Comparison of ENCODE assay signal across 8 cellular contexts in the genomic region with DNA sequence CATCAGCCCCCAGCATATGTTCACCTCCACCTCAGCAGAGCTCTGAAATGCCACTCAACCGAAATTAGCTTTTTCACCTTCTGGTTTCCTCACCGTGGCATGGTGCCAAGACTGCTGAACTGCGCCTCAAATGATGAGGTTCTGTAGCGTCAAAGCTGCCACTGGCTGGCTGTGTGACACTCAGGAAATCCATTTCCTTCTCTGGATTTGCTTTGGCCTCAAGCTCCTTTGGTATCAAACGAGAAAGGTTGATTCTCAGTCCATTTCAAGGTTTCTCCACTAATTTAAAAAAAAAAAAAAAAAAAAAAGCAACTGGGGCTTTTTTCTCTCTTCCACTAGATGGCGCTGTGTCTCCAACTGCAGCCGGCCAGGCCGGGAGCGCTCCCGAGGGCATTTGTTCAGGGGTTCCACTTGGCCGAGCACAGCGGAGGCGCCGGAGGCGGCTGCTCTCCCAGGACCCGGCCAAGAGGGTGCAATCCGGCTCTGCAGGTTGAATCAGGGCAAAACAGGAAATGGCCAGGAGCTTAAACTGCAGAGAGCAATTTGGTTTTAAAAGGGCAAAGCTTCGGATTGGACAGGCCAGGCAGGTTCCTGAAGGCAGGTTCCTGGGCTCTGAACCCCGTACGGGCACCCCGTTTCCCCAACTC. TPM values are rescaled to one million over a fixed set of nuclear protein-coding genes. Genes with fewer than 3 reads are reported as not detected.
A peak's percentile ranks its signal among the peaks of the same experiment; 100 is the strongest.
DNase-seq lines count a peak whose midpoint lies in the region; ATAC-seq, FAIRE-seq and TF ChIP-seq lines count a peak whose summit lies in the region.

No MANE protein-coding gene starts in this region.

- FAIRE-seq in RCC 7860 (lab: Jason Lieb, UNC) = peak; percentile 93

- no peak overlapping the region for H3K4ac ChIP-seq in neuronal stem cell (ENCODE audit: low read length)

- peak overlapping the region; percentile 26 for H3K4me3 Mint-ChIP-seq in activated T-helper 17 cell treated with anti-CD3 and anti-CD28 coated beads, Interleukin-2, amount 50 U/mL, for 72 hours

- no peak overlapping the region for H3K23ac ChIP-seq in neuronal stem cell (ENCODE audit: low read depth, low read length, poor library complexity)

- intact Hi-C loops in thyroid gland (cut with DNase I) = loop anchor here (5.0 kb wide), 1 partner anchor 279 kb away; no protein-coding TSS in a partner anchor

- TF ChIP-seq POLR2A in thyroid gland (IDR thresholded peaks at IDR 0.05) = no peak

- H3K79me1 ChIP-seq in neuronal stem cell (ENCODE audit: low read depth, low read length) = no peaks in the 10 kb centered on the region

- no peak overlapping the region for H3K4me2 ChIP-seq in neuronal stem cell (ENCODE audit: insufficient read depth, low read length, poor library complexity, severe bottlenecking)

- no CpG with 5 or more reads among the region's 21 CpGs for WGBS in neuronal stem cell (ENCODE audit: extremely low coverage in 2 of 2, insufficient read length in 2 of 2, insufficient replicate concordance in 1 of 2), 2 donors
- WGBS in thyroid gland, 2 donors = 1 to 2% methylated on average over 21 of the region's 21 CpGs

- peaks cover 0 to 1% of the 10 kb centered on the region in 2 donors for H3K9me3 ChIP-seq in neuronal stem cell (replicated peaks in 1 of 2; ENCODE audit: control insufficient read depth in 2 of 2, insufficient read depth in 1 of 2, low read depth in 1 of 2, low read length in 2 of 2)
- H3K9me3 ChIP-seq in thyroid gland = no peaks in the 10 kb centered on the region

- H3K9me3 Mint-ChIP-seq in activated T-helper 17 cell treated with anti-CD3 and anti-CD28 coated beads, Interleukin-2, amount 50 U/mL, for 72 hours = no peaks in the 10 kb centered on the region

- DNase-seq in DMS53 treated with DMSO at 0.1 percent for 48 hours (lab: John Stamatoyannopoulos, UW; ENCODE audit: unreplicated experiment) (peak; percentile 89), LNCaP clone FGC (ENCODE audit: low read depth) (peak; percentile 46), RCC 7860 (ENCODE audit: low spot score) (peak; percentile 81), fibroblast of pulmonary artery (ENCODE audit: low read depth) (peak; percentile 56), neuronal stem cell (ENCODE audit: low spot score) (peak; percentile 67), thyroid gland (peak; percentile 95 to 96)

- no peak overlapping the region for H3K14ac ChIP-seq in neuronal stem cell (ENCODE audit: low read length)

- H2BK5ac ChIP-seq in neuronal stem cell (ENCODE audit: low read length) = no peak overlapping the region

- H3K4me1 ChIP-seq in neuronal stem cell (ENCODE audit: control insufficient read depth in 2 of 2, insufficient read depth in 1 of 2, low read depth in 1 of 2, low read length in 2 of 2) (peaks cover 0 to 5% of the 10 kb centered on the region in 2 donors), thyroid gland (peaks cover 6 to 10% of the 10 kb centered on the region in 2 donors)

- H2BK12ac ChIP-seq in neuronal stem cell (ENCODE audit: low read length) = no peak overlapping the region

- peak overlapping the region; percentile 86 for H2AFZ ChIP-seq in neuronal stem cell (ENCODE audit: low read length)

- no peak overlapping the region for H3K9ac ChIP-seq in neuronal stem cell (ENCODE audit: low read depth, low read length, poor library complexity)

- no peak overlapping the region for H4K91ac ChIP-seq in neuronal stem cell (ENCODE audit: low read depth, low read length, poor library complexity)

- no peak overlapping the region for H2AK5ac ChIP-seq in neuronal stem cell (ENCODE audit: low read depth, low read length)

- no peak overlapping the region for H4K8ac ChIP-seq in neuronal stem cell (ENCODE audit: low read depth, low read length)

- H3K36me3 Mint-ChIP-seq in activated T-helper 17 cell treated with anti-CD3 and anti-CD28 coated beads, Interleukin-2, amount 50 U/mL, for 72 hours (ENCODE audit: low read depth) = no peaks in the 10 kb centered on the region

- no peak overlapping the region for H2BK15ac ChIP-seq in neuronal stem cell (ENCODE audit: low read length)

- no peaks in the 10 kb centered on the region for H3K36me3 ChIP-seq in neuronal stem cell (replicated peaks in 1 of 2; ENCODE audit: control insufficient read depth in 2 of 2, insufficient read depth in 2 of 2, low read length in 2 of 2)
- no peaks in the 10 kb centered on the region for H3K36me3 ChIP-seq in thyroid gland

- H3K27ac ChIP-seq in neuronal stem cell (replicated peaks; ENCODE audit: low read length) (no peak overlapping the region), thyroid gland (peak overlapping the region; percentile 66 to 91 (median 73))

- H3K27me3 Mint-ChIP-seq in activated T-helper 17 cell treated with anti-CD3 and anti-CD28 coated beads, Interleukin-2, amount 50 U/mL, for 72 hours = peaks cover 36% of the 10 kb centered on the region

- H3K4me3 ChIP-seq in LNCaP clone FGC (ENCODE audit: low read depth, low read length) (no peak overlapping the region), fibroblast of pulmonary artery (replicated peaks; ENCODE audit: low read depth, low read length) (no peak overlapping the region), neuronal stem cell (ENCODE audit: low read length in 2 of 2) (no peak overlapping the region), thyroid gland (replicated peaks in 1 of 3) (no peak overlapping the region)

- TF ChIP-seq CTCF in LNCaP clone FGC (IDR thresholded peaks at IDR 0.05; ENCODE audit: control insufficient read depth, extremely low read depth, insufficient read depth) (peak; percentile 28; the same call in 1 of the 2 replicates), fibroblast of pulmonary artery (IDR thresholded peaks at IDR 0.05; ENCODE audit: low read length, missing control alignments) (peak; percentile 73), thyroid gland (IDR thresholded peaks at IDR 0.05) (peak; percentile 56 to 90 (median 76))

- peaks cover 0 to 10% (median 0%) of the 10 kb centered on the region in 3 experiments for H3K27me3 ChIP-seq in neuronal stem cell (ENCODE audit: control insufficient read depth in 3 of 3, insufficient read depth in 3 of 3, low read depth in 1 of 3, low read length in 3 of 3)
- H3K27me3 ChIP-seq in thyroid gland = no peaks in the 10 kb centered on the region

- ATAC-seq in activated T-helper 17 cell treated with anti-CD3 and anti-CD28 coated beads, Interleukin-2, amount 50 U/mL, for 72 hours (replicated peaks) = peak; percentile 69
- no peak for ATAC-seq in GM21717 (IDR thresholded peaks at IDR 0.05; ENCODE audit: unreplicated experiment)

- no peak overlapping the region for H3K18ac ChIP-seq in neuronal stem cell (ENCODE audit: low read length)

- H3K27ac Mint-ChIP-seq in activated T-helper 17 cell treated with anti-CD3 and anti-CD28 coated beads, Interleukin-2, amount 50 U/mL, for 72 hours = no peak overlapping the region

- H3K4me1 Mint-ChIP-seq in activated T-helper 17 cell treated with anti-CD3 and anti-CD28 coated beads, Interleukin-2, amount 50 U/mL, for 72 hours = no peaks in the 10 kb centered on the region

- no peak overlapping the region for H2BK120ac ChIP-seq in neuronal stem cell (ENCODE audit: low read depth, low read length)

RNA-seq across cellular contexts. Expression of a gene that starts 26.5 kb away (rescaled TPM):
- under 1 TPM; 0.06 to 0.26 TPM for total RNA-seq in activated T-helper 17 cell treated with anti-CD3 and anti-CD28 coated beads, Interleukin-2, amount 50 U/mL, for 72 hours
- polyA plus RNA-seq in neuronal stem cell (2013, experiment 1 of 2) = not detected
- polyA plus RNA-seq in neuronal stem cell (2013, experiment 2 of 2) = not detected
- not detected for total RNA-seq in thyroid gland

RNA-seq across cellular contexts. Expression of a gene that starts 26.9 kb away (rescaled TPM):
- total RNA-seq in activated T-helper 17 cell treated with anti-CD3 and anti-CD28 coated beads, Interleukin-2, amount 50 U/mL, for 72 hours = under 1 TPM; 0.37 to 0.63 TPM
- polyA plus RNA-seq in neuronal stem cell (2013, experiment 1 of 2) = 0.50 TPM
- 0.55 TPM for polyA plus RNA-seq in neuronal stem cell (2013, experiment 2 of 2)
- total RNA-seq in thyroid gland = 10 to 100 TPM in 1 of 4 donors, 1 to 10 TPM in 3; 4.8 to 10.9 (median 6.4) TPM
